In the genomic region with DNA sequence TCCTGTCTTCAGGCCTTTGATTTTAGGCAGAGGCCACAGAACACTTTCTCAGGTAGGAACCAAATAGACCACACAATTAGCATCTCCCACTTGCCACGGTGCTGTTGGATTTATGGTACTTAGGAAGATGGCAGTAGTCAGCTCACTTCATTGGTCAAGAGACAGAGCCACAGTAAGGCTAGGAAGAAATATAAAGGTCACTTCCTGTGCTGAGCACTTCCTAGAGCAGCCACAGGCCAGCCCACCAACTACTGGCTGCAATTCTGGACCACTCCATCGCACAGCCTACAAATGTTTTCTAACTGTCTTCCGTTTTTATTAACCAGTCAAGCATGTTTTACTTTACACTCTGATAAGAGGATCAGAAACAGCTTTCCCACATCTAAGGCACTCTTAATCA, we compare ENCODE assay signal across 17 cellular contexts. TPM values are rescaled to one million over a fixed set of nuclear protein-coding genes. Genes with fewer than 3 reads are reported as not detected.
A peak's percentile ranks its signal among the peaks of the same experiment; 100 is the strongest.
DNase-seq lines count a peak whose midpoint lies in the region; ATAC-seq and TF ChIP-seq lines count a peak whose summit lies in the region.
"Had no signal": no experiment of that assay in that cellular context is flagged by ENCODE, and none has a peak within 500 bp of the region (broad histone marks: within the 10 kb centered on the region; RNA-seq: fewer than 3 reads in every experiment).

No MANE protein-coding gene starts in this region.

- peaks cover 30 to 48% (median 40%) of the 10 kb centered on the region in 10 experiments for H3K4me1 ChIP-seq in BLaER1 treated with 17β-estradiol and CSF1 and Interleukin-3, amounts not matched to agents 10 nM and 100 nM
- peaks cover 22% of the 10 kb centered on the region for H3K4me1 ChIP-seq in osteoblast (ENCODE audit: insufficient read depth, low read length)
- H3K4me1 ChIP-seq: Caco-2, right lobe of liver had no signal

- H3K27ac Mint-ChIP-seq in T-helper 17 cell: no peak overlapping the region

- no peaks in the 10 kb centered on the region for H4K20me1 ChIP-seq in BLaER1 treated with 17β-estradiol and CSF1 and Interleukin-3, amounts not matched to agents 10 nM and 100 nM
- H4K20me1 ChIP-seq in osteoblast (ENCODE audit: insufficient read depth, low read length): no peaks in the 10 kb centered on the region

- H3K36me3 ChIP-seq in BLaER1 treated with 17β-estradiol and CSF1 and Interleukin-3, amounts not matched to agents 10 nM and 100 nM: no peaks in the 10 kb centered on the region
- H3K36me3 ChIP-seq in osteoblast (ENCODE audit: insufficient read depth, low read length): no peaks in the 10 kb centered on the region
- H3K36me3 ChIP-seq: right lobe of liver had no signal

- no peak overlapping the region for H3K4me3 ChIP-seq in BLaER1 treated with 17β-estradiol and CSF1 and Interleukin-3, amounts not matched to agents 10 nM and 100 nM
- H3K4me3 ChIP-seq in osteoblast (ENCODE audit: insufficient read depth, low read length): no peak overlapping the region
- H3K4me3 ChIP-seq: right lobe of liver had no signal

- H3K79me2 ChIP-seq in osteoblast (ENCODE audit: insufficient read depth, low read length): no peaks in the 10 kb centered on the region

- no peak overlapping the region for H3K9ac ChIP-seq in BLaER1 treated with 17β-estradiol and CSF1 and Interleukin-3, amounts not matched to agents 10 nM and 100 nM

- H3K4me1 Mint-ChIP-seq in T-helper 17 cell: peaks cover 4% of the 10 kb centered on the region

- H3K27ac ChIP-seq in BLaER1 treated with 17β-estradiol and CSF1 and Interleukin-3, amounts not matched to agents 10 nM and 100 nM: peak overlapping the region in 3 of 11 experiments; percentile 2 to 33 (median 2); a peak in 3 of 22 replicates
- H3K27ac ChIP-seq in osteoblast (ENCODE audit: low read depth, low read length): peak overlapping the region; percentile 79
- H3K27ac ChIP-seq: right lobe of liver had no signal

- no peak for TF ChIP-seq CTCF in osteoblast (IDR thresholded peaks at IDR 0.05; ENCODE audit: extremely low read depth, low read depth, low read length)

- ATAC-seq in HG02852 (IDR thresholded peaks at IDR 0.05; ENCODE audit: unreplicated experiment) (no peak), HG02571 (IDR thresholded peaks at IDR 0.05; ENCODE audit: unreplicated experiment) (no peak), T-helper 17 cell (no peak)
- ATAC-seq: right lobe of liver had no signal

- H3K4me2 ChIP-seq in BLaER1 treated with 17β-estradiol and CSF1 and Interleukin-3, amounts not matched to agents 10 nM and 100 nM: peak overlapping the region; percentile 29 to 82 (median 72)
- peak overlapping the region; percentile 4 for H3K4me2 ChIP-seq in osteoblast (ENCODE audit: insufficient read depth, low read length)

- H3K27me3 Mint-ChIP-seq in T-helper 17 cell: peaks cover 15% of the 10 kb centered on the region

- H3K9me3 ChIP-seq in BLaER1 treated with 17β-estradiol and CSF1 and Interleukin-3, amounts not matched to agents 10 nM and 100 nM (replicated peaks in 1 of 11): no peaks in the 10 kb centered on the region
- H3K9me3 ChIP-seq in osteoblast (ENCODE audit: low read depth, low read length) (no peaks in the 10 kb centered on the region), T-helper 17 cell (ENCODE audit: control insufficient read depth, low read length, poor library complexity, severe bottlenecking) (no peaks in the 10 kb centered on the region)
- H3K9me3 ChIP-seq: Caco-2, right lobe of liver had no signal

- H3K36me3 Mint-ChIP-seq in T-helper 17 cell (ENCODE audit: low read depth): no peaks in the 10 kb centered on the region

- DNase-seq in HT1080 (ENCODE audit: low read depth) (peak; percentile 34), astrocyte of the hippocampus (ENCODE audit: low read depth, low spot score) (peak; percentile 45), osteoblast (ENCODE audit: insufficient read length, low spot score, missing footprints) (no peak), T-helper 17 cell (no peak), activated T-cell treated with anti-CD3 and anti-CD28 coated beads for 4 hours (no peak)
- DNase-seq: activated CD4-positive, CD25-positive, alpha-beta regulatory T cell; Caco-2; caudate nucleus; effector CD8-positive, alpha-beta T cell; KG1; NCI-H1436; occipital lobe; right lobe of liver; T-helper 2 cell had no signal

- no peak overlapping the region for H3K4me3 Mint-ChIP-seq in T-helper 17 cell

- H3K27me3 ChIP-seq in BLaER1 treated with 17β-estradiol and CSF1 and Interleukin-3, amounts not matched to agents 10 nM and 100 nM: no peaks in the 10 kb centered on the region
- no peaks in the 10 kb centered on the region for H3K27me3 ChIP-seq in osteoblast (ENCODE audit: insufficient read depth, low read length)
- H3K27me3 ChIP-seq: right lobe of liver had no signal

- H2AFZ ChIP-seq in osteoblast (ENCODE audit: low read length): no peak overlapping the region

RNA-seq across cellular contexts. Expression of a gene that starts 54.8 kb away (rescaled TPM):
- total RNA-seq in HT1080 (2014; rRNA removed; shearing (Covaris generic)): 3.8 and 4.0 TPM in 2 replicates
- polyA plus RNA-seq in HT1080 (2015; cell fraction: cytosol; rRNA removed): 6.6 and 7.6 TPM in 2 replicates
- 11.4 TPM in 2 replicates for polyA plus RNA-seq in HT1080 (2015; cell fraction: nucleus; rRNA removed)
- total RNA-seq in osteoblast (5.1 and 5.9 TPM in 2 replicates), T-helper 17 cell (under 1 TPM; 0.55 to 0.81 TPM)

Comparison
In these comparisons a context has a peak if more than half of its experiments do, and no peak if none do; other contexts are left out.
1. DNase-seq: peak in HT1080 (single experiment) and astrocyte of the hippocampus (single experiment); none in osteoblast (single experiment), T-helper 17 cell (0 of 3) and activated T-cell treated with anti-CD3 and anti-CD28 coated beads for 4 hours (single experiment).